Comparison of ENCODE assay signal across 8 cellular contexts in the genomic region with DNA sequence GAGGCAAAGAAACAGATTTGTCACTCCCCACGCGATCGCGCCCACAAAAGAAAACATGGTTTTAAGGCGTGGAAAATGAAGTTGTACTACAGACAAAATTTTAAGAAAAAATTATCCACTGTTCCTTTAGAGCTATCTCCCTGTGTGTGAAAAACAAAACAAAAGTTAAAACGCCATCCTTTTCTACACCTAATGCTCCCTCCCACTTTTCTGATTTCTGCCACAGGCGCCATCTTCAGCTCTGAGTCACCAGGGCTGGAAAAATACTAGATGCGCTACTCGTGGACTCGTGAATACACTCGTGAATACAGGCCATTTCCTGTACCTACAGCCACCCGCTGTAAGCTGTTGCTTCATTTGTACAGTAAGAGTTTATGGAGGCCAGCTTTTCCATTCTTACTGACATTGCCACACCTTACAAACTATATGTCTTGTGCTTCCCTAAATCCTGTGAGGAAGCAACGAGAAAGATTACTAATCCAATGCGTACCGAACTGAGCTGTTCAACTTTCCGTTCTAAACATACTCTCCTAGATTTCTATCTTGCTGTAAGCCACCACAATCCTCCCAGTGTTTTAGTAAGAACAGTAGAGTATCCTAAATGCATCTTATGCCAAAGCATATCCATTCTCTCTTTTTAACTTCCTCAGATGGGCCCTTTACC. TPM values are rescaled to one million over a fixed set of nuclear protein-coding genes. Genes with fewer than 3 reads are reported as not detected.
DNase-seq lines count a peak whose midpoint lies in the region; ATAC-seq, FAIRE-seq and TF ChIP-seq lines count a peak whose summit lies in the region.

No MANE protein-coding gene starts in this region.

- peaks cover 8% of the 10 kb centered on the region; the same call in 1 of the 2 replicates for H3K4me1 Mint-ChIP-seq in WTC11

- CTCF ChIA-PET in WTC11 (lab: Charles Lee): interaction anchor here (0.9 to 1.3 kb wide), 2 partner anchors 8 to 411 kb away, joined by 3 read pairs; no protein-coding TSS in a partner anchor

- peak overlapping the region; percentile 95 to 99 for H3K27ac ChIP-seq in kidney (ENCODE audit: low read depth in 2 of 2, low read length in 2 of 2)

- H3K4me3 Mint-ChIP-seq in WTC11: no peak overlapping the region

- H3K9me3 Mint-ChIP-seq in WTC11: no peaks in the 10 kb centered on the region

- peak overlapping the region; percentile 95 to 99 for H3K9ac ChIP-seq in kidney (ENCODE audit: low read length in 2 of 2)

- DNase-seq in GM04503 (ENCODE audit: low read depth) (peak; percentile 69), NCI-H2107 treated with DMSO at 0.1 percent for 48 hours (lab: John Stamatoyannopoulos, UW; ENCODE audit: unreplicated experiment) (peak; percentile 82), WTC11 (ENCODE audit: low spot score) (no peak), kidney (no peak)
- DNase-seq in central memory CD4-positive, alpha-beta T cell: peak; percentile 69
- DNase-seq in stimulated activated CD4-positive, alpha-beta T cell treated with anti-CD3 and anti-CD28 coated beads, Interleukin-15, amount 100 ng/mL, for 1 hour (ENCODE audit: low read depth in 1 of 2, low spot score in 1 of 2): peak; percentile 19 to 31

- H3K4me3 ChIP-seq in kidney (ENCODE audit: low read length in 2 of 2): peak overlapping the region; percentile 88 to 95

- intact Hi-C loops in kidney (cut with DNase I): no loop called here

- POLR2A ChIA-PET in WTC11 (lab: Charles Lee): no interaction called here

- ATAC-seq in HG02798 (IDR thresholded peaks at IDR 0.05; ENCODE audit: poor library complexity, unreplicated experiment) (peak; percentile 34), WTC11 (peak; percentile 10; the same call in 1 of the 2 replicates), HG03439 (IDR thresholded peaks at IDR 0.05; ENCODE audit: unreplicated experiment) (no peak)

- FAIRE-seq in kidney (lab: Jason Lieb, UNC): peak; percentile 21

- H3K4me1 ChIP-seq in kidney (ENCODE audit: control insufficient read depth in 1 of 2, insufficient read depth in 1 of 2, low read depth in 1 of 2, low read length in 2 of 2): peaks cover 0 to 4% of the 10 kb centered on the region in 2 donors

- no peaks in the 10 kb centered on the region for H3K27me3 Mint-ChIP-seq in WTC11 (ENCODE audit: low read depth)

- no peaks in the 10 kb centered on the region for H3K9me3 ChIP-seq in kidney (ENCODE audit: control insufficient read depth in 1 of 2, low read length in 2 of 2)

- TF ChIP-seq CTCF in WTC11 (IDR thresholded peaks at IDR 0.05) (no peak), kidney (IDR thresholded peaks at IDR 0.05; ENCODE audit: borderline replicate concordance, extremely low read depth, insufficient read depth) (no peak)

- no peak overlapping the region for H3K27ac Mint-ChIP-seq in WTC11

- H3K36me3 Mint-ChIP-seq in WTC11: no peaks in the 10 kb centered on the region; the same call in 1 of the 2 replicates

- H3K36me3 ChIP-seq in kidney (ENCODE audit: control insufficient read depth in 1 of 2, insufficient read depth in 2 of 2, low read length in 2 of 2): peaks cover 0 to 5% of the 10 kb centered on the region in 2 donors

TF ChIP-seq in WTC11, 78 proteins besides CTCF, POLR2A, EP300 and RAD21:
- TF ChIP-seq, protein P1, sequence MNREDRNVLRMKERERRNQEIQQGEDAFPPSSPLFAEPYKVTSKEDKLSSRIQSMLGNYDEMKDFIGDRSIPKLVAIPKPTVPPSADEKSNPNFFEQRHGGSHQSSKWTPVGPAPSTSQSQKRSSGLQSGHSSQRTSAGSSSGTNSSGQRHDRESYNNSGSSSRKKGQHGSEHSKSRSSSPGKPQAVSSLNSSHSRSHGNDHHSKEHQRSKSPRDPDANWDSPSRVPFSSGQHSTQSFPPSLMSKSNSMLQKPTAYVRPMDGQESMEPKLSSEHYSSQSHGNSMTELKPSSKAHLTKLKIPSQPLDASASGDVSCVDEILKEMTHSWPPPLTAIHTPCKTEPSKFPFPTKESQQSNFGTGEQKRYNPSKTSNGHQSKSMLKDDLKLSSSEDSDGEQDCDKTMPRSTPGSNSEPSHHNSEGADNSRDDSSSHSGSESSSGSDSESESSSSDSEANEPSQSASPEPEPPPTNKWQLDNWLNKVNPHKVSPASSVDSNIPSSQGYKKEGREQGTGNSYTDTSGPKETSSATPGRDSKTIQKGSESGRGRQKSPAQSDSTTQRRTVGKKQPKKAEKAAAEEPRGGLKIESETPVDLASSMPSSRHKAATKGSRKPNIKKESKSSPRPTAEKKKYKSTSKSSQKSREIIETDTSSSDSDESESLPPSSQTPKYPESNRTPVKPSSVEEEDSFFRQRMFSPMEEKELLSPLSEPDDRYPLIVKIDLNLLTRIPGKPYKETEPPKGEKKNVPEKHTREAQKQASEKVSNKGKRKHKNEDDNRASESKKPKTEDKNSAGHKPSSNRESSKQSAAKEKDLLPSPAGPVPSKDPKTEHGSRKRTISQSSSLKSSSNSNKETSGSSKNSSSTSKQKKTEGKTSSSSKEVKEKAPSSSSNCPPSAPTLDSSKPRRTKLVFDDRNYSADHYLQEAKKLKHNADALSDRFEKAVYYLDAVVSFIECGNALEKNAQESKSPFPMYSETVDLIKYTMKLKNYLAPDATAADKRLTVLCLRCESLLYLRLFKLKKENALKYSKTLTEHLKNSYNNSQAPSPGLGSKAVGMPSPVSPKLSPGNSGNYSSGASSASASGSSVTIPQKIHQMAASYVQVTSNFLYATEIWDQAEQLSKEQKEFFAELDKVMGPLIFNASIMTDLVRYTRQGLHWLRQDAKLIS (CRISPR knock-in tag; IDR thresholded peaks at IDR 0.05; ENCODE audit: borderline replicate concordance): no peak
- TF ChIP-seq, protein P2, sequence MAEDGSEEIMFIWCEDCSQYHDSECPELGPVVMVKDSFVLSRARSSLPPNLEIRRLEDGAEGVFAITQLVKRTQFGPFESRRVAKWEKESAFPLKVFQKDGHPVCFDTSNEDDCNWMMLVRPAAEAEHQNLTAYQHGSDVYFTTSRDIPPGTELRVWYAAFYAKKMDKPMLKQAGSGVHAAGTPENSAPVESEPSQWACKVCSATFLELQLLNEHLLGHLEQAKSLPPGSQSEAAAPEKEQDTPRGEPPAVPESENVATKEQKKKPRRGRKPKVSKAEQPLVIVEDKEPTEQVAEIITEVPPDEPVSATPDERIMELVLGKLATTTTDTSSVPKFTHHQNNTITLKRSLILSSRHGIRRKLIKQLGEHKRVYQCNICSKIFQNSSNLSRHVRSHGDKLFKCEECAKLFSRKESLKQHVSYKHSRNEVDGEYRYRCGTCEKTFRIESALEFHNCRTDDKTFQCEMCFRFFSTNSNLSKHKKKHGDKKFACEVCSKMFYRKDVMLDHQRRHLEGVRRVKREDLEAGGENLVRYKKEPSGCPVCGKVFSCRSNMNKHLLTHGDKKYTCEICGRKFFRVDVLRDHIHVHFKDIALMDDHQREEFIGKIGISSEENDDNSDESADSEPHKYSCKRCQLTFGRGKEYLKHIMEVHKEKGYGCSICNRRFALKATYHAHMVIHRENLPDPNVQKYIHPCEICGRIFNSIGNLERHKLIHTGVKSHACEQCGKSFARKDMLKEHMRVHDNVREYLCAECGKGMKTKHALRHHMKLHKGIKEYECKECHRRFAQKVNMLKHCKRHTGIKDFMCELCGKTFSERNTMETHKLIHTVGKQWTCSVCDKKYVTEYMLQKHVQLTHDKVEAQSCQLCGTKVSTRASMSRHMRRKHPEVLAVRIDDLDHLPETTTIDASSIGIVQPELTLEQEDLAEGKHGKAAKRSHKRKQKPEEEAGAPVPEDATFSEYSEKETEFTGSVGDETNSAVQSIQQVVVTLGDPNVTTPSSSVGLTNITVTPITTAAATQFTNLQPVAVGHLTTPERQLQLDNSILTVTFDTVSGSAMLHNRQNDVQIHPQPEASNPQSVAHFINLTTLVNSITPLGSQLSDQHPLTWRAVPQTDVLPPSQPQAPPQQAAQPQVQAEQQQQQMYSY (CRISPR knock-in tag; IDR thresholded peaks at IDR 0.05): no peak
- no peak for TF ChIP-seq GRHL2 (CRISPR knock-in tag; IDR thresholded peaks at IDR 0.05; ENCODE audit: insufficient replicate concordance, severe bottlenecking)
- TF ChIP-seq, protein P3, sequence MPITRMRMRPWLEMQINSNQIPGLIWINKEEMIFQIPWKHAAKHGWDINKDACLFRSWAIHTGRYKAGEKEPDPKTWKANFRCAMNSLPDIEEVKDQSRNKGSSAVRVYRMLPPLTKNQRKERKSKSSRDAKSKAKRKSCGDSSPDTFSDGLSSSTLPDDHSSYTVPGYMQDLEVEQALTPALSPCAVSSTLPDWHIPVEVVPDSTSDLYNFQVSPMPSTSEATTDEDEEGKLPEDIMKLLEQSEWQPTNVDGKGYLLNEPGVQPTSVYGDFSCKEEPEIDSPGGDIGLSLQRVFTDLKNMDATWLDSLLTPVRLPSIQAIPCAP (CRISPR knock-in tag; IDR thresholded peaks at IDR 0.05): no peak
- TF ChIP-seq, protein P4, sequence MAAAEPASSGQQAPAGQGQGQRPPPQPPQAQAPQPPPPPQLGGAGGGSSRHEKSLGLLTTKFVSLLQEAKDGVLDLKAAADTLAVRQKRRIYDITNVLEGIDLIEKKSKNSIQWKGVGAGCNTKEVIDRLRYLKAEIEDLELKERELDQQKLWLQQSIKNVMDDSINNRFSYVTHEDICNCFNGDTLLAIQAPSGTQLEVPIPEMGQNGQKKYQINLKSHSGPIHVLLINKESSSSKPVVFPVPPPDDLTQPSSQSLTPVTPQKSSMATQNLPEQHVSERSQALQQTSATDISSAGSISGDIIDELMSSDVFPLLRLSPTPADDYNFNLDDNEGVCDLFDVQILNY (CRISPR knock-in tag; IDR thresholded peaks at IDR 0.05): no peak
TF ChIP-seq in WTC11: peak in this region for 0.

RNA-seq across cellular contexts. Expression of a gene that starts 0.8 kb away (rescaled TPM):
- total RNA-seq in WTC11 (2021) (18.1 to 18.8 TPM (median 18.4 TPM) in 3 replicates), kidney (28.5 TPM)
- 9.1 TPM for polyA plus RNA-seq in kidney (ENCODE audit: insufficient read depth, low read depth, low replicate concordance)

Comparison
In these comparisons a context has a peak if more than half of its experiments do, and no peak if none do; other contexts are left out.
1. DNase-seq: peak in GM04503 (single experiment), NCI-H2107 treated with DMSO at 0.1 percent for 48 hours (single experiment), central memory CD4-positive, alpha-beta T cell (single experiment) and stimulated activated CD4-positive, alpha-beta T cell treated with anti-CD3 and anti-CD28 coated beads, Interleukin-15, amount 100 ng/mL, for 1 hour (2 of 2); none in WTC11 (single experiment) and kidney (single experiment).